Comparison of ENCODE assay signal across 8 cellular contexts in the genomic region with DNA sequence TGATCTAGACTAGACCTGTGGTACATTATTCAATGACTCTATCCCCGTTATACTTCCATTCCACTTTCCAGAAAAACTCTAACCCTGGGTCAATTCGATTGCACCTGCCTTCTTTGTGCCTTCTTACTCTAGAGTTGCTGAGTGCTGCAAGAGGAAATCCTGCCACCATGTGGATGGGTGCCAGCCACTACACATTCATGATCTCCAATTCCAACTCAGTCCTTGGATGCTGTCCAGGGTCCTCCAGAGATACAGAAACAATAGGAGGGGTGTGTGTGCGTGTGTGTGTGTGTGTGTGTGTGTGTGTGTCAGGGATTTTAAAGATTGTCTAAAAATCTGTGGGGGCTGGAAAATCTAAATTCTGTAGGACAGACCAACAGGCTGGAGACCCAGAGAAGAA. TPM values are rescaled to one million over a fixed set of nuclear protein-coding genes. Genes with fewer than 3 reads are reported as not detected.
A peak's percentile ranks its signal among the peaks of the same experiment; 100 is the strongest.
DNase-seq lines count a peak whose midpoint lies in the region; ATAC-seq, FAIRE-seq and TF ChIP-seq lines count a peak whose summit lies in the region.

No MANE protein-coding gene starts in this region.

- H3K27ac ChIP-seq in HepG2 (ENCODE audit: extremely low read length, insufficient read depth, low read length): no peak overlapping the region

- no peak overlapping the region for H3K4me3 Mint-ChIP-seq in activated CD8-positive, alpha-beta memory T cell treated with anti-CD3 and anti-CD28 coated beads, Interleukin-2, amount 10 ng/mL, durations not matched to agents 7 days and 5 days
- H3K4me3 Mint-ChIP-seq in T-helper 2 cell treated with Interferon-gamma antibody and Interleukin-4, amounts not matched to agents 5 μg/mL and 100 μg/mL, for 36 hours: no peak overlapping the region

- H4K20me1 ChIP-seq in HepG2 (ENCODE audit: insufficient read depth, low read length): no peaks in the 10 kb centered on the region

- FAIRE-seq in HepG2 (lab: Jason Lieb, UNC): peak; percentile 61

- peaks cover 15% of the 10 kb centered on the region for H3K4me1 Mint-ChIP-seq in activated CD8-positive, alpha-beta memory T cell treated with anti-CD3 and anti-CD28 coated beads, Interleukin-2, amount 10 ng/mL, durations not matched to agents 7 days and 5 days
- H3K4me1 Mint-ChIP-seq in T-helper 2 cell treated with Interferon-gamma antibody and Interleukin-4, amounts not matched to agents 5 μg/mL and 100 μg/mL, for 36 hours (ENCODE audit: low read depth): peaks cover 3% of the 10 kb centered on the region

- no peaks in the 10 kb centered on the region for H3K36me3 ChIP-seq in HepG2 (replicated peaks in 1 of 2; ENCODE audit: control insufficient read depth in 1 of 2, insufficient read depth in 2 of 2, low read length in 2 of 2)

- CTCF ChIA-PET in activated CD8-positive, alpha-beta memory T cell treated with anti-CD3 and anti-CD28 coated beads, Interleukin-2, amount 10 ng/mL, durations not matched to agents 7 days and 5 days (lab: Charles Lee): no interaction called here
- CTCF ChIA-PET in HepG2 (lab: Yijun Ruan, JAX; ENCODE audit: low intra/inter-chr PET ratio, low total read pairs): no interaction called here

- TF ChIP-seq RAD21 in HepG2 (CRISPR knock-in tag; IDR thresholded peaks at IDR 0.05): no peak

- ATAC-seq in activated CD8-positive, alpha-beta memory T cell treated with anti-CD3 and anti-CD28 coated beads, Interleukin-2, amount 10 ng/mL, durations not matched to agents 7 days and 5 days: peak; percentile 88
- ATAC-seq in HepG2 (peak; percentile 71), HG02798 (IDR thresholded peaks at IDR 0.05; ENCODE audit: poor library complexity, unreplicated experiment) (no peak)

- no peak overlapping the region for H3K9ac ChIP-seq in HepG2 (ENCODE audit: insufficient read depth, low read depth, low read length)

- TF ChIP-seq EP300 in HepG2 (IDR thresholded peaks at IDR 0.05; ENCODE audit: low read depth in 2 of 2, low read length in 2 of 2) (no peak), HepG2 (CRISPR knock-in tag; IDR thresholded peaks at IDR 0.05; ENCODE audit: borderline replicate concordance) (no peak)

- no peak overlapping the region for H2AFZ ChIP-seq in HepG2 (ENCODE audit: low read length)

- no peak for TF ChIP-seq POLR2A in HepG2 (IDR thresholded peaks at IDR 0.05; ENCODE audit: insufficient read depth in 1 of 2, low read depth in 2 of 2, low read length in 2 of 2)

- H3K4me3 ChIP-seq in HepG2 (replicated peaks in 1 of 3; ENCODE audit: insufficient read depth in 1 of 3, low read depth in 2 of 3, low read length in 3 of 3): no peak overlapping the region

- H3K9me3 Mint-ChIP-seq in activated CD8-positive, alpha-beta memory T cell treated with anti-CD3 and anti-CD28 coated beads, Interleukin-2, amount 10 ng/mL, durations not matched to agents 7 days and 5 days (ENCODE audit: low read depth): no peaks in the 10 kb centered on the region
- H3K9me3 Mint-ChIP-seq in T-helper 2 cell treated with Interferon-gamma antibody and Interleukin-4, amounts not matched to agents 5 μg/mL and 100 μg/mL, for 36 hours: no peaks in the 10 kb centered on the region

- no peaks in the 10 kb centered on the region for H3K9me3 ChIP-seq in HepG2 (ENCODE audit: low read length)

- peak; percentile 66 for DNase-seq in activated CD8-positive, alpha-beta memory T cell treated with anti-CD3 and anti-CD28 coated beads, Interleukin-2, amount 10 ng/mL, durations not matched to agents 7 days and 5 days
- DNase-seq in activated CD8-positive, alpha-beta memory T cell treated with anti-CD3 and anti-CD28 coated beads, Interleukin-2, amount 50 U/mL, for 48 hours: no peak
- DNase-seq in NCI-H1092 (lab: John Stamatoyannopoulos, UW) (peak; percentile 78), HepG2 (ENCODE audit: low spot score) (peak; percentile 33), stromal cell of bone marrow (ENCODE audit: low read depth) (peak; percentile 36)
- DNase-seq in T-helper 2 cell treated with Interferon-gamma antibody and Interleukin-4, amounts not matched to agents 5 μg/mL and 100 μg/mL, for 36 hours (ENCODE audit: low spot score): peak; percentile 10
- peak; percentile 32 for DNase-seq in central memory CD4-positive, alpha-beta T cell

- WGBS in HepG2 (ENCODE audit: low lambda C conversion rate): 0% methylated on average over 3 of the region's 3 CpGs

- in situ Hi-C loops in HepG2 (cut with HindIII; ENCODE audit: extremely low pct_ligation_motif_present, low pct_unique_long_range_greater_than_20kb): no loop called here

- H3K4me1 ChIP-seq in HepG2 (ENCODE audit: insufficient read depth, low read length): no peaks in the 10 kb centered on the region

- H3K27ac Mint-ChIP-seq in activated CD8-positive, alpha-beta memory T cell treated with anti-CD3 and anti-CD28 coated beads, Interleukin-2, amount 10 ng/mL, durations not matched to agents 7 days and 5 days: no peak overlapping the region
- no peak overlapping the region for H3K27ac Mint-ChIP-seq in T-helper 2 cell treated with Interferon-gamma antibody and Interleukin-4, amounts not matched to agents 5 μg/mL and 100 μg/mL, for 36 hours

- H3K27me3 ChIP-seq in HepG2 (ENCODE audit: control insufficient read depth in 1 of 2, insufficient read depth in 2 of 2, low read length in 2 of 2): no peaks in the 10 kb centered on the region

- no peaks in the 10 kb centered on the region for H3K36me3 Mint-ChIP-seq in activated CD8-positive, alpha-beta memory T cell treated with anti-CD3 and anti-CD28 coated beads, Interleukin-2, amount 10 ng/mL, durations not matched to agents 7 days and 5 days
- H3K36me3 Mint-ChIP-seq in T-helper 2 cell treated with Interferon-gamma antibody and Interleukin-4, amounts not matched to agents 5 μg/mL and 100 μg/mL, for 36 hours (ENCODE audit: low read depth): no peaks in the 10 kb centered on the region

- BruUV-seq in HepG2 (replicated peaks; lab: Mats Ljungman, UMichigan): no TSS peak

- peak; percentile 65 for TF ChIP-seq CTCF in HepG2 (CRISPR knock-in tag; IDR thresholded peaks at IDR 0.05)

- H3K27me3 Mint-ChIP-seq in activated CD8-positive, alpha-beta memory T cell treated with anti-CD3 and anti-CD28 coated beads, Interleukin-2, amount 10 ng/mL, durations not matched to agents 7 days and 5 days: peaks cover 3% of the 10 kb centered on the region
- H3K27me3 Mint-ChIP-seq in T-helper 2 cell treated with Interferon-gamma antibody and Interleukin-4, amounts not matched to agents 5 μg/mL and 100 μg/mL, for 36 hours (ENCODE audit: low read depth): peaks cover 14% of the 10 kb centered on the region

- POLR2A ChIA-PET in HepG2 (lab: Yijun Ruan, JAX): no interaction called here

- intact Hi-C loops in HepG2 (cut with micrococcal nuclease; ENCODE audit: unreplicated experiment): no loop called here

- H3K79me2 ChIP-seq in HepG2 (ENCODE audit: insufficient read depth, low read length): no peaks in the 10 kb centered on the region

- H3K4me2 ChIP-seq in HepG2 (ENCODE audit: low read depth, low read length): no peak overlapping the region

RNA-seq across cellular contexts. Expression of a gene that starts 42.9 kb away (rescaled TPM):
- total RNA-seq in activated CD8-positive, alpha-beta memory T cell treated with anti-CD3 and anti-CD28 coated beads, Interleukin-2, amount 10 ng/mL, durations not matched to agents 7 days and 5 days: 10 to 100 TPM; 20.3 to 22.8 TPM
- not detected in 2 replicates for total RNA-seq in HepG2 (2016; rRNA removed; fragmentation: Illumina TruSeq; extraction: Trizol)
- not detected in 2 replicates for total RNA-seq in HepG2 (2016; cell fraction: cytosol; rRNA removed; fragmentation: Illumina TruSeq; extraction: Trizol; ENCODE audit: low read depth)
- total RNA-seq in HepG2 (2016; cell fraction: insoluble cytoplasmic fraction; rRNA removed; fragmentation: Illumina TruSeq; extraction: Trizol): not detected in 2 replicates
- not detected in 2 replicates for total RNA-seq in HepG2 (2016; cell fraction: membrane; rRNA removed; fragmentation: Illumina TruSeq; extraction: Trizol)
- total RNA-seq in HepG2 (2016; cell fraction: nucleus; rRNA removed; fragmentation: Illumina TruSeq; extraction: Trizol): not detected in 2 replicates
- 0.01 TPM in 1 of 2 replicates, not detected in the other for polyA plus RNA-seq in HepG2 (2011; rRNA removed)
- not detected in 2 replicates for polyA plus RNA-seq in HepG2 (2011; cell fraction: cytosol; rRNA removed)
- polyA plus RNA-seq in HepG2 (2011; cell fraction: nucleus; rRNA removed): 0.17 TPM in 1 of 2 replicates, not detected in the other
- not detected in 2 replicates for polyA plus RNA-seq in HepG2 (2012)
- not detected in 2 replicates for polyA plus RNA-seq in HepG2 (2016; cell fraction: cytosol; fragmentation: Illumina TruSeq; extraction: Trizol; ENCODE audit: low read depth)
- polyA plus RNA-seq in HepG2 (2016; cell fraction: insoluble cytoplasmic fraction; fragmentation: Illumina TruSeq; extraction: Trizol; ENCODE audit: low read depth): not detected in 2 replicates
- polyA plus RNA-seq in HepG2 (2016; cell fraction: membrane; fragmentation: Illumina TruSeq; extraction: Trizol; ENCODE audit: low read depth): not detected in 2 replicates
- polyA plus RNA-seq in HepG2 (2016; cell fraction: nucleus; fragmentation: Illumina TruSeq; extraction: Trizol; ENCODE audit: insufficient read depth, low read depth): not detected in 2 replicates
- polyA minus RNA-seq in HepG2 (2011; rRNA and poly(A)+ RNA removed; ENCODE audit: low replicate concordance): not detected in 2 replicates
- polyA minus RNA-seq in HepG2 (2011; cell fraction: cytosol; rRNA and poly(A)+ RNA removed): not detected in 2 replicates
- not detected in 2 replicates for polyA minus RNA-seq in HepG2 (2011; cell fraction: nucleus; rRNA and poly(A)+ RNA removed)

RNA-seq across cellular contexts. Expression of a gene that starts 55.8 kb away (rescaled TPM):
- under 1 TPM; 0.38 to 0.82 TPM for total RNA-seq in activated CD8-positive, alpha-beta memory T cell treated with anti-CD3 and anti-CD28 coated beads, Interleukin-2, amount 10 ng/mL, durations not matched to agents 7 days and 5 days
- not detected in 2 replicates for total RNA-seq in HepG2 (2016; rRNA removed; fragmentation: Illumina TruSeq; extraction: Trizol)
- total RNA-seq in HepG2 (2016; cell fraction: cytosol; rRNA removed; fragmentation: Illumina TruSeq; extraction: Trizol; ENCODE audit: low read depth): not detected in 2 replicates
- total RNA-seq in HepG2 (2016; cell fraction: insoluble cytoplasmic fraction; rRNA removed; fragmentation: Illumina TruSeq; extraction: Trizol): not detected in 2 replicates
- not detected in 2 replicates for total RNA-seq in HepG2 (2016; cell fraction: membrane; rRNA removed; fragmentation: Illumina TruSeq; extraction: Trizol)
- not detected in 2 replicates for total RNA-seq in HepG2 (2016; cell fraction: nucleus; rRNA removed; fragmentation: Illumina TruSeq; extraction: Trizol)
- not detected in 2 replicates for polyA plus RNA-seq in HepG2 (2011; rRNA removed)
- polyA plus RNA-seq in HepG2 (2011; cell fraction: cytosol; rRNA removed): not detected in 2 replicates
- polyA plus RNA-seq in HepG2 (2011; cell fraction: nucleus; rRNA removed): not detected in 2 replicates
- not detected in 2 replicates for polyA plus RNA-seq in HepG2 (2012)
- polyA plus RNA-seq in HepG2 (2016; cell fraction: cytosol; fragmentation: Illumina TruSeq; extraction: Trizol; ENCODE audit: low read depth): not detected in 2 replicates
- not detected in 2 replicates for polyA plus RNA-seq in HepG2 (2016; cell fraction: insoluble cytoplasmic fraction; fragmentation: Illumina TruSeq; extraction: Trizol; ENCODE audit: low read depth)
- not detected in 2 replicates for polyA plus RNA-seq in HepG2 (2016; cell fraction: membrane; fragmentation: Illumina TruSeq; extraction: Trizol; ENCODE audit: low read depth)
- polyA plus RNA-seq in HepG2 (2016; cell fraction: nucleus; fragmentation: Illumina TruSeq; extraction: Trizol; ENCODE audit: insufficient read depth, low read depth): not detected in 2 replicates
- polyA minus RNA-seq in HepG2 (2011; rRNA and poly(A)+ RNA removed; ENCODE audit: low replicate concordance): 0.02 TPM in 1 of 2 replicates, not detected in the other
- polyA minus RNA-seq in HepG2 (2011; cell fraction: cytosol; rRNA and poly(A)+ RNA removed): not detected in 2 replicates
- not detected in 2 replicates for polyA minus RNA-seq in HepG2 (2011; cell fraction: nucleus; rRNA and poly(A)+ RNA removed)

Comparison
In these comparisons a context has a peak if more than half of its experiments do, and no peak if none do; other contexts are left out.
1. RNA of a gene that starts 42.9 kb away (total RNA-seq): 20.3 to 22.8 TPM in activated CD8-positive, alpha-beta memory T cell treated with anti-CD3 and anti-CD28 coated beads, Interleukin-2, amount 10 ng/mL, durations not matched to agents 7 days and 5 days; not detected in HepG2; every median in the first group is over 10 times any median in the second.